Comparison of ENCODE assay signal across 9 cellular contexts in the genomic region with DNA sequence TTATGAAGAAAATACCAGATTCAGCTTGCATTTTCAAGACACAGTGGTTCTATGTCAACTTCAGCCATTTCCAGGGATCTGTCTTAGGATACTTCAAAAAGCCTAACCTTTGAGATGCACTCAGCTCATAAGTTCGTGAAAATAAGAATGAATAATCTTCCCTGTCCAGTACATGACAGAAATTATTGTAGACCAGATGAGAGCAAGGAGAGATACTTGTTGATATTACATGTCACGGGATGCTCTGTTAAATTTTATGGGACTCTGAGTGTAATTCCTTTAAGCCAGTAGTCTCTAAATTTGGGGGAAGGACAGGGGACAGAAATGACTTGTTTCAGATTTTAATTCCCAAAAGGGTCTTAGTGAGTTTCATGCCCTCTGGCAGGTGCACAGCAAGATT.
"Had no signal": no experiment of that assay in that cellular context is flagged by ENCODE, and none has a peak within 500 bp of the region (broad histone marks: within the 10 kb centered on the region; RNA-seq: fewer than 3 reads in every experiment).

No MANE protein-coding gene starts in this region.

- H3K9ac ChIP-seq: GM23248 had no signal

- DNase-seq: GM23248, GOT3, H7, HFFc6, IMR-90 had no signal

- H3K4me1 ChIP-seq: HAP-1 had no signal

- H3K27ac ChIP-seq: GM23248 had no signal

- ATAC-seq: HCT116, K562 had no signal

- H3K4me3 ChIP-seq: GM23248, HAP-1, K562 had no signal

- H2AFZ ChIP-seq: GM23248 had no signal

- FAIRE-seq: HTR-8/SVneo, K562 had no signal

- H3K9me3 ChIP-seq: HAP-1 had no signal
